ENCODE assay signal across 1 cellular context in genomic region chr1:109906839-109907180, GRCh38.
TF ChIP-seq lines count a peak whose summit lies in the region.

No MANE protein-coding gene starts in this region.

TF ChIP-seq in HepG2, 621 proteins besides CTCF, POLR2A, EP300 and RAD21:
- no peak for TF ChIP-seq ZNF530 (CRISPR knock-in tag; IDR thresholded peaks at IDR 0.05; ENCODE audit: low read depth)
